22 cellular contexts compared by ENCODE assay signal in genomic region chr9:135533093-135533492, GRCh38. TPM values are rescaled to one million over a fixed set of nuclear protein-coding genes. Genes with fewer than 3 reads are reported as not detected.
DNase-seq lines count a peak whose midpoint lies in the region; ATAC-seq and TF ChIP-seq lines count a peak whose summit lies in the region.
"Had no signal": no experiment of that assay in that cellular context is flagged by ENCODE, and none has a peak within 500 bp of the region (broad histone marks: within the 10 kb centered on the region; RNA-seq: fewer than 3 reads in every experiment).

No MANE protein-coding gene starts in this region.

- no peak overlapping the region for H3K4me3 Mint-ChIP-seq in activated CD8-positive, alpha-beta memory T cell treated with anti-CD3 and anti-CD28 coated beads, Interleukin-2, amount 10 ng/mL, durations not matched to agents 7 days and 5 days
- H3K4me3 Mint-ChIP-seq: CD4-positive, alpha-beta T cell; HFFc6; IgD-negative memory B cell had no signal

- CTCF ChIA-PET in activated CD8-positive, alpha-beta memory T cell treated with anti-CD3 and anti-CD28 coated beads, Interleukin-2, amount 10 ng/mL, durations not matched to agents 7 days and 5 days (lab: Charles Lee): no interaction called here
- CTCF ChIA-PET in GM10248 (lab: Yijun Ruan, JAX): interaction anchor here (0.9 kb wide), 1 partner anchor 29 kb away, joined by 4 read pairs; no protein-coding TSS in a partner anchor

- no peak for TF ChIP-seq CTCF in GM10248 (IDR thresholded peaks at IDR 0.05; ENCODE audit: control extremely low read depth, extremely low read depth, low read depth, missing control alignments)

- H3K36me3 Mint-ChIP-seq in activated CD8-positive, alpha-beta memory T cell treated with anti-CD3 and anti-CD28 coated beads, Interleukin-2, amount 10 ng/mL, durations not matched to agents 7 days and 5 days: peaks cover 4% of the 10 kb centered on the region
- H3K36me3 Mint-ChIP-seq: IgD-negative memory B cell had no signal

- ATAC-seq in activated CD8-positive, alpha-beta memory T cell treated with anti-CD3 and anti-CD28 coated beads, Interleukin-2, amount 10 ng/mL, durations not matched to agents 7 days and 5 days: no peak
- ATAC-seq in sciatic nerve (no peak), HG02763 (IDR thresholded peaks at IDR 0.05; ENCODE audit: unreplicated experiment) (no peak), HG03108 (IDR thresholded peaks at IDR 0.05; ENCODE audit: unreplicated experiment) (no peak)
- ATAC-seq: PC-3 had no signal

- DNase-seq in DMS 273 (lab: John Stamatoyannopoulos, UW; ENCODE audit: unreplicated experiment) (peak; percentile 19), DMS 273 treated with DMSO at 0.1 percent for 48 hours (lab: John Stamatoyannopoulos, UW) (no peak), D341Med (ENCODE audit: low spot score) (peak; percentile 33), sciatic nerve (ENCODE audit: low spot score) (peak; percentile 13), GM10248 (ENCODE audit: extremely low spot score) (no peak)
- peak; percentile 18 for DNase-seq in activated CD8-positive, alpha-beta memory T cell treated with anti-CD3 and anti-CD28 coated beads, Interleukin-2, amount 10 ng/mL, durations not matched to agents 7 days and 5 days
- DNase-seq: CD4-positive, alpha-beta T cell; DND-41; HFFc6; Kasumi-1; MG63; NCI-H1105; NCI-H2081 treated with DMSO at 0.1 percent for 48 hours; NCI-H510A; NCI-H82; PC-3; SJCRH30 had no signal

- no peak overlapping the region for H3K27ac Mint-ChIP-seq in activated CD8-positive, alpha-beta memory T cell treated with anti-CD3 and anti-CD28 coated beads, Interleukin-2, amount 10 ng/mL, durations not matched to agents 7 days and 5 days
- H3K27ac Mint-ChIP-seq: CD4-positive, alpha-beta T cell; HFFc6; IgD-negative memory B cell had no signal

- POLR2A ChIA-PET in GM10248 (lab: Yijun Ruan, JAX): no interaction called here

- peaks cover 44% of the 10 kb centered on the region for H3K4me1 Mint-ChIP-seq in activated CD8-positive, alpha-beta memory T cell treated with anti-CD3 and anti-CD28 coated beads, Interleukin-2, amount 10 ng/mL, durations not matched to agents 7 days and 5 days
- H3K4me1 Mint-ChIP-seq: IgD-negative memory B cell had no signal

- no peaks in the 10 kb centered on the region for H3K9me3 Mint-ChIP-seq in activated CD8-positive, alpha-beta memory T cell treated with anti-CD3 and anti-CD28 coated beads, Interleukin-2, amount 10 ng/mL, durations not matched to agents 7 days and 5 days (ENCODE audit: low read depth)
- H3K9me3 Mint-ChIP-seq: CD4-positive, alpha-beta T cell; HFFc6; IgD-negative memory B cell had no signal

- peaks cover 28% of the 10 kb centered on the region for H3K27me3 Mint-ChIP-seq in activated CD8-positive, alpha-beta memory T cell treated with anti-CD3 and anti-CD28 coated beads, Interleukin-2, amount 10 ng/mL, durations not matched to agents 7 days and 5 days

- intact Hi-C loops in sciatic nerve (cut with DNase I): no loop called here

RNA-seq across cellular contexts. Expression of gene LCN1, which starts 11.9 kb away (rescaled TPM):
- total RNA-seq in activated CD8-positive, alpha-beta memory T cell treated with anti-CD3 and anti-CD28 coated beads, Interleukin-2, amount 10 ng/mL, durations not matched to agents 7 days and 5 days: not detected
- not detected for total RNA-seq in sciatic nerve
- total RNA-seq: CD4-positive, alpha-beta T cell; G401; PC-3; SJCRH30; T-helper 1 cell treated with Interleukin-12 subunit alpha and Interleukin-12 subunit beta and Interleukin-4 antibody, amounts not matched to agents 30 ng/mL and 1 ng/mL, for 36 hours had no signal

RNA-seq across cellular contexts. Expression of gene OBP2A, which starts 12.8 kb away (rescaled TPM):
- total RNA-seq in activated CD8-positive, alpha-beta memory T cell treated with anti-CD3 and anti-CD28 coated beads, Interleukin-2, amount 10 ng/mL, durations not matched to agents 7 days and 5 days: not detected
- total RNA-seq in sciatic nerve: not detected
- total RNA-seq: CD4-positive, alpha-beta T cell; G401; HFFc6; PC-3; SJCRH30; T-helper 1 cell treated with Interleukin-12 subunit alpha and Interleukin-12 subunit beta and Interleukin-4 antibody, amounts not matched to agents 30 ng/mL and 1 ng/mL, for 36 hours had no signal

RNA-seq across cellular contexts. Expression of gene PAEP, which starts 28.5 kb away (rescaled TPM):
- not detected for total RNA-seq in activated CD8-positive, alpha-beta memory T cell treated with anti-CD3 and anti-CD28 coated beads, Interleukin-2, amount 10 ng/mL, durations not matched to agents 7 days and 5 days
- total RNA-seq in sciatic nerve: not detected
- total RNA-seq: CD4-positive, alpha-beta T cell; G401; HFFc6; PC-3; SJCRH30; T-helper 1 cell treated with Interleukin-12 subunit alpha and Interleukin-12 subunit beta and Interleukin-4 antibody, amounts not matched to agents 30 ng/mL and 1 ng/mL, for 36 hours had no signal

RNA-seq across cellular contexts. Expression of gene MRPS2, which starts 32.6 kb away (rescaled TPM):
- 10 to 100 TPM; 34.7 to 38.0 TPM for total RNA-seq in activated CD8-positive, alpha-beta memory T cell treated with anti-CD3 and anti-CD28 coated beads, Interleukin-2, amount 10 ng/mL, durations not matched to agents 7 days and 5 days
- 17.5 TPM for total RNA-seq in sciatic nerve

RNA-seq across cellular contexts. Expression of gene PPP1R26, which starts 53.5 kb away (rescaled TPM):
- total RNA-seq in activated CD8-positive, alpha-beta memory T cell treated with anti-CD3 and anti-CD28 coated beads, Interleukin-2, amount 10 ng/mL, durations not matched to agents 7 days and 5 days: under 1 TPM; 0.18 to 0.28 TPM
- total RNA-seq in sciatic nerve: 13.9 TPM

Comparison
In these comparisons a context has a peak if more than half of its experiments do, and no peak if none do; other contexts are left out.
1. DNase-seq: peak in DMS 273 (single experiment), D341Med (single experiment), activated CD8-positive, alpha-beta memory T cell treated with anti-CD3 and anti-CD28 coated beads, Interleukin-2, amount 10 ng/mL, durations not matched to agents 7 days and 5 days (single experiment) and sciatic nerve (single experiment); none in DMS 273 treated with DMSO at 0.1 percent for 48 hours (single experiment) and GM10248 (single experiment).